In genomic region chr21:39265603-39266002, GRCh38 we compare ENCODE assay signal across 24 cellular contexts.
"Had no signal": no experiment of that assay in that cellular context is flagged by ENCODE, and none has a peak within 500 bp of the region (broad histone marks: within the 10 kb centered on the region; RNA-seq: fewer than 3 reads in every experiment).

No MANE protein-coding gene starts in this region.

- H3K4me3 Mint-ChIP-seq: effector memory CD8-positive, alpha-beta T cell; immature natural killer cell; memory B cell; mesothelial cell of epicardium; natural killer cell; neural crest cell; stimulated activated memory B cell treated with anti-CD40 and anti-IgM and Interleukin-4, amounts not matched to agents 10 μg/mL and 1 μg/mL and 100 μg/mL, for 72 hours; stimulated activated naive CD8-positive, alpha-beta T cell treated with anti-CD3 and anti-CD28 coated beads, Interleukin-15, Interleukin-2, amounts not matched to agents 100 ng/mL and 50 ng/mL, for 24 hours had no signal

- DNase-seq: effector memory CD8-positive, alpha-beta T cell; esophagus squamous epithelium; foreskin fibroblast; glutamatergic neuron; immature natural killer cell; left cardiac atrium; left ventricle myocardium inferior; lower lobe of right lung; natural killer cell; posterior cingulate gyrus; spleen; stimulated activated CD4-positive, alpha-beta T cell treated with anti-CD3 and anti-CD28 coated beads, Interleukin-15, amount 100 ng/mL, for 24 hours; stimulated activated CD4-positive, alpha-beta T cell treated with anti-CD3 and anti-CD28 coated beads, Interleukin-1b, Interleukin-23, amount 100 ng/mL, for 48 hours; stimulated activated CD4-positive, alpha-beta T cell treated with anti-CD3 and anti-CD28 coated beads, Interleukin-4, amount 100 ng/mL, for 24 hours; tibial artery; upper lobe of left lung; uterus had no signal

- H3K27me3 ChIP-seq: esophagus squamous epithelium, gastroesophageal sphincter, spleen, tibial artery, upper lobe of left lung, uterus had no signal

- H3K27ac Mint-ChIP-seq: effector memory CD8-positive, alpha-beta T cell; immature natural killer cell; memory B cell; mesothelial cell of epicardium; natural killer cell; stimulated activated memory B cell treated with anti-CD40 and anti-IgM and Interleukin-4, amounts not matched to agents 10 μg/mL and 1 μg/mL and 100 μg/mL, for 72 hours; stimulated activated naive CD8-positive, alpha-beta T cell treated with anti-CD3 and anti-CD28 coated beads, Interleukin-15, Interleukin-2, amounts not matched to agents 100 ng/mL and 50 ng/mL, for 24 hours had no signal

- H3K9me3 ChIP-seq: esophagus squamous epithelium, gastroesophageal sphincter, left ventricle myocardium inferior, lower lobe of right lung, spleen, tibial artery, upper lobe of left lung, uterus had no signal

- H3K4me1 Mint-ChIP-seq: mesothelial cell of epicardium, neural crest cell had no signal

- ATAC-seq: effector memory CD8-positive, alpha-beta T cell; gastroesophageal sphincter; left cardiac atrium; lower lobe of right lung; natural killer cell; sciatic nerve; stimulated activated memory B cell treated with anti-CD40 and anti-IgM and Interleukin-4, amounts not matched to agents 10 μg/mL and 1 μg/mL and 100 μg/mL, for 72 hours had no signal

- H3K27me3 Mint-ChIP-seq: effector memory CD8-positive, alpha-beta T cell; memory B cell; stimulated activated memory B cell treated with anti-CD40 and anti-IgM and Interleukin-4, amounts not matched to agents 10 μg/mL and 1 μg/mL and 100 μg/mL, for 72 hours; stimulated activated naive CD8-positive, alpha-beta T cell treated with anti-CD3 and anti-CD28 coated beads, Interleukin-15, Interleukin-2, amounts not matched to agents 100 ng/mL and 50 ng/mL, for 24 hours had no signal

- H3K4me3 ChIP-seq: esophagus squamous epithelium, gastroesophageal sphincter, left ventricle myocardium inferior, lower lobe of right lung, spleen, tibial artery, upper lobe of left lung, uterus had no signal

- H3K4me1 ChIP-seq: esophagus squamous epithelium, gastroesophageal sphincter, left ventricle myocardium inferior, lower lobe of right lung, spleen, tibial artery, upper lobe of left lung, uterus had no signal

- H3K27ac ChIP-seq: esophagus squamous epithelium, gastroesophageal sphincter, left ventricle myocardium inferior, lower lobe of right lung, spleen, tibial artery, upper lobe of left lung, uterus had no signal

- H3K36me3 ChIP-seq: uterus had no signal

- H3K9me3 Mint-ChIP-seq: effector memory CD8-positive, alpha-beta T cell; immature natural killer cell; memory B cell; mesothelial cell of epicardium; natural killer cell; neural crest cell; stimulated activated memory B cell treated with anti-CD40 and anti-IgM and Interleukin-4, amounts not matched to agents 10 μg/mL and 1 μg/mL and 100 μg/mL, for 72 hours; stimulated activated naive CD8-positive, alpha-beta T cell treated with anti-CD3 and anti-CD28 coated beads, Interleukin-15, Interleukin-2, amounts not matched to agents 100 ng/mL and 50 ng/mL, for 24 hours had no signal
